In genomic region chr9:29556746-29557145, GRCh38 we compare ENCODE assay signal across 20 cellular contexts.
"Had no signal": no experiment of that assay in that cellular context is flagged by ENCODE, and none has a peak within 500 bp of the region (broad histone marks: within the 10 kb centered on the region; RNA-seq: fewer than 3 reads in every experiment).

No MANE protein-coding gene starts in this region.

- H3K9me3 ChIP-seq: colonic mucosa, mucosa of descending colon, thoracic aorta, transverse colon had no signal

- H2AFZ ChIP-seq: hepatocyte had no signal

- H3K36me3 ChIP-seq: colonic mucosa, stomach, thoracic aorta, transverse colon had no signal

- H3K4me1 Mint-ChIP-seq: endodermal cell, natural killer cell, neural crest cell had no signal

- H3K36me3 Mint-ChIP-seq: natural killer cell had no signal

- H3K79me2 ChIP-seq: hepatocyte had no signal

- H3K4me3 ChIP-seq: colonic mucosa, hepatocyte, mucosa of descending colon, skin epidermis, stomach, thoracic aorta, transverse colon had no signal

- ATAC-seq: mucosa of descending colon, natural killer cell, sciatic nerve had no signal

- H3K27ac ChIP-seq: colonic mucosa, hepatocyte, skin epidermis, stomach, thoracic aorta, transverse colon had no signal

- H3K4me3 Mint-ChIP-seq: endodermal cell, natural killer cell, neural crest cell had no signal

- H3K4me2 ChIP-seq: hepatocyte had no signal

- H3K4me1 ChIP-seq: colonic mucosa, stomach, transverse colon had no signal

- H3K27me3 ChIP-seq: colonic mucosa, hepatocyte, stomach, transverse colon had no signal

- DNase-seq: colonic mucosa; effector CD4-positive, alpha-beta T cell; endodermal cell; erythroblast; foreskin melanocyte; head of caudate nucleus; mucosa of descending colon; natural killer cell; posterior cingulate gyrus; stimulated activated CD4-positive, alpha-beta T cell treated with anti-CD3 and anti-CD28 coated beads, Interleukin-2, amount 100 ng/mL, for 24 hours; stimulated activated CD4-positive, alpha-beta T cell treated with anti-CD3 and anti-CD28 coated beads, Interleukin-4, amount 100 ng/mL, for 4 hours; stimulated activated naive CD4-positive, alpha-beta T cell; stomach; substantia nigra; transverse colon had no signal

- H3K27ac Mint-ChIP-seq: endodermal cell, natural killer cell had no signal
